ENCODE assay signal across 12 cellular contexts in the genomic region with DNA sequence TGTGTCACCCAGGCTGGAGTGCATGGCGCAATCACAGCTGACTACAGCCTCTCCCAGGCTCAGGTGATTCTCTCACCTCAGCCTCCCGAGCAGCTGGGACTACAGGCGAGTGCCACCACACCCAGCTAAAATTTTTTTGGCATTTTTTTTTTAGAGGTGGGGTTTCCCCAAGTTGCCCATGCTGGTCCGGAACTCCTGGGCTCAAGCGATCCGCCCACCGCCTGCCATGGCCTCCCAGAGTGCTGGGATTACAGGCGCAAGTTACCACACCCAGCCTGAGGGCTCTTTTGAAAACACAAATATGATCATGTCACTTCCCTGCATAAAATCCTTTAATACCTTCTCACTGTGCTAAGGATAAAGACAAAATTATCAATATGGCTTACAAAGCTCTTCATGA.
DNase-seq lines count a peak whose midpoint lies in the region; ATAC-seq and TF ChIP-seq lines count a peak whose summit lies in the region.
"Had no signal": no experiment of that assay in that cellular context is flagged by ENCODE, and none has a peak within 500 bp of the region (broad histone marks: within the 10 kb centered on the region; RNA-seq: fewer than 3 reads in every experiment).

No MANE protein-coding gene starts in this region.

- no peaks in the 10 kb centered on the region for H3K9me3 Mint-ChIP-seq in activated T-helper 17 cell treated with anti-CD3 and anti-CD28 coated beads, Interleukin-2, amount 50 U/mL, for 72 hours
- H3K9me3 Mint-ChIP-seq in memory B cell, result peaks cover 1% of the 10 kb centered on the region

- peak overlapping the region; percentile 37 for H3K27ac Mint-ChIP-seq in activated T-helper 17 cell treated with anti-CD3 and anti-CD28 coated beads, Interleukin-2, amount 50 U/mL, for 72 hours
- peak overlapping the region; percentile 97 for H3K27ac Mint-ChIP-seq in memory B cell

- H3K36me3 ChIP-seq in cardiac muscle cell (no peaks in the 10 kb centered on the region), tibial artery (no peaks in the 10 kb centered on the region)
- H3K36me3 ChIP-seq: right atrium auricular region, SJSA1, upper lobe of left lung had no signal

- intact Hi-C loops in left cardiac atrium (cut with DNase I) (no loop called here), tibial artery (cut with DNase I; ENCODE audit: low total_unique reads) (no loop called here)

- H3K4me1 Mint-ChIP-seq in activated T-helper 17 cell treated with anti-CD3 and anti-CD28 coated beads, Interleukin-2, amount 50 U/mL, for 72 hours, result peaks cover 58% of the 10 kb centered on the region
- H3K4me1 Mint-ChIP-seq in memory B cell, result peaks cover 62% of the 10 kb centered on the region

- H3K27me3 Mint-ChIP-seq in activated T-helper 17 cell treated with anti-CD3 and anti-CD28 coated beads, Interleukin-2, amount 50 U/mL, for 72 hours, result no peaks in the 10 kb centered on the region
- H3K27me3 Mint-ChIP-seq in memory B cell, result no peaks in the 10 kb centered on the region

- H3K9me3 ChIP-seq in cardiac muscle cell (ENCODE audit: low read depth) (no peaks in the 10 kb centered on the region), tibial artery (no peaks in the 10 kb centered on the region)
- H3K9me3 ChIP-seq: right atrium auricular region, SJSA1, upper lobe of left lung had no signal

- TF ChIP-seq CTCF in cardiac muscle cell (IDR thresholded peaks at IDR 0.05; ENCODE audit: low read depth, low read length) (no peak), tibial artery (IDR thresholded peaks at IDR 0.05) (no peak), coronary artery (IDR thresholded peaks at IDR 0.05) (no peak)

- no peaks in the 10 kb centered on the region for H3K36me3 Mint-ChIP-seq in activated T-helper 17 cell treated with anti-CD3 and anti-CD28 coated beads, Interleukin-2, amount 50 U/mL, for 72 hours (ENCODE audit: low read depth)
- H3K36me3 Mint-ChIP-seq in memory B cell, result peaks cover 4% of the 10 kb centered on the region

- H3K4me3 ChIP-seq in cardiac muscle cell, result no peak overlapping the region
- H3K4me3 ChIP-seq in tibial artery, result no peak overlapping the region
- H3K4me3 ChIP-seq in coronary artery, result no peak overlapping the region
- H3K4me3 ChIP-seq: SJSA1 had no signal

- H3K4me3 Mint-ChIP-seq in activated T-helper 17 cell treated with anti-CD3 and anti-CD28 coated beads, Interleukin-2, amount 50 U/mL, for 72 hours, result peak overlapping the region; percentile 68
- H3K4me3 Mint-ChIP-seq in memory B cell, result peak overlapping the region; percentile 58

- ATAC-seq in left cardiac atrium, result no peak
- no peak for ATAC-seq in activated T-helper 17 cell treated with anti-CD3 and anti-CD28 coated beads, Interleukin-2, amount 50 U/mL, for 72 hours (replicated peaks)
- no peak for ATAC-seq in memory B cell (ENCODE audit: low read depth)
- ATAC-seq in GM19324 (IDR thresholded peaks at IDR 0.05; ENCODE audit: low FRiP score, unreplicated experiment), result no peak

- DNase-seq in cardiac muscle cell (ENCODE audit: low read depth in 1 of 2, low spot score in 1 of 2) (no peak), left cardiac atrium (no peak), memory B cell (ENCODE audit: low spot score in 2 of 2) (no peak), tibial artery (no peak), GOT3 (lab: John Stamatoyannopoulos, UW) (no peak), coronary artery (ENCODE audit: low spot score) (no peak)
- DNase-seq: NCI-H510A had no signal

- H3K4me1 ChIP-seq in cardiac muscle cell (ENCODE audit: low read depth) (peaks cover 29% of the 10 kb centered on the region), tibial artery (peaks cover 0 to 69% (median 26%) of the 10 kb centered on the region in 4 donors)

- H3K27ac ChIP-seq in cardiac muscle cell, result peak overlapping the region; percentile 73
- peak overlapping the region; percentile 31 to 53 for H3K27ac ChIP-seq in tibial artery
- H3K27ac ChIP-seq in coronary artery, result no peak overlapping the region

- H3K27me3 ChIP-seq in cardiac muscle cell (no peaks in the 10 kb centered on the region), tibial artery (no peaks in the 10 kb centered on the region)
- H3K27me3 ChIP-seq: right atrium auricular region, SJSA1, upper lobe of left lung had no signal

Comparison
In these comparisons a context has a peak if more than half of its experiments do, and no peak if none do; other contexts are left out.
1. H3K27ac ChIP-seq: peak in cardiac muscle cell (single experiment) and tibial artery (2 of 2); none in coronary artery (0 of 2).